Comparison of ENCODE assay signal across 19 cellular contexts in genomic region chr5:147547730-147548129, GRCh38. TPM values are rescaled to one million over a fixed set of nuclear protein-coding genes. Genes with fewer than 3 reads are reported as not detected.
DNase-seq lines count a peak whose midpoint lies in the region; FAIRE-seq and TF ChIP-seq lines count a peak whose summit lies in the region.
"Had no signal": no experiment of that assay in that cellular context is flagged by ENCODE, and none has a peak within 500 bp of the region (broad histone marks: within the 10 kb centered on the region; RNA-seq: fewer than 3 reads in every experiment).

No MANE protein-coding gene starts in this region.

- H3K4me1 ChIP-seq in left ventricle myocardium inferior = peaks cover 17% of the 10 kb centered on the region
- H3K4me1 ChIP-seq in rectal smooth muscle tissue (ENCODE audit: control insufficient read depth, insufficient read depth, low read length) = peaks cover 3% of the 10 kb centered on the region
- H3K4me1 ChIP-seq: right lobe of liver had no signal

- peaks cover 6% of the 10 kb centered on the region for H3K4me1 Mint-ChIP-seq in chondrocyte (ENCODE audit: low read depth)
- H3K4me1 Mint-ChIP-seq: activated B cell treated with CpG ODN at 0.5 μM for 24 hours; activated naive CD8-positive, alpha-beta T cell treated with anti-CD3 and anti-CD28 coated beads, Interleukin-2, amount 10 ng/mL, durations not matched to agents 7 days and 5 days; immature natural killer cell had no signal

- peaks cover 6% of the 10 kb centered on the region for H3K9me3 ChIP-seq in left ventricle myocardium inferior (replicated peaks)
- H3K9me3 ChIP-seq: right lobe of liver had no signal

- H3K4me3 Mint-ChIP-seq in chondrocyte (ENCODE audit: unreplicated experiment) = no peak overlapping the region
- H3K4me3 Mint-ChIP-seq: activated B cell treated with CpG ODN at 0.5 μM for 24 hours; activated CD8-positive, alpha-beta T cell treated with anti-CD3 and anti-CD28 coated beads, Interleukin-2, amount 10 ng/mL, durations not matched to agents 7 days and 5 days; activated naive CD8-positive, alpha-beta T cell treated with anti-CD3 and anti-CD28 coated beads, Interleukin-2, amount 10 ng/mL, durations not matched to agents 7 days and 5 days; immature natural killer cell; mesothelial cell of epicardium had no signal

- FAIRE-seq in H54 (lab: Jason Lieb, UNC) = peak; percentile 82
- FAIRE-seq: HTR-8/SVneo had no signal

- no peaks in the 10 kb centered on the region for H3K27me3 ChIP-seq in left ventricle myocardium inferior (ENCODE audit: low read depth)
- H3K27me3 ChIP-seq in rectal smooth muscle tissue (ENCODE audit: control insufficient read depth, insufficient read depth, low read length) = no peaks in the 10 kb centered on the region
- H3K27me3 ChIP-seq: right lobe of liver had no signal

- H3K4me3 ChIP-seq in left ventricle myocardium inferior = no peak overlapping the region
- no peak overlapping the region for H3K4me3 ChIP-seq in rectal smooth muscle tissue (ENCODE audit: low read length)
- H3K4me3 ChIP-seq: right lobe of liver had no signal

- H3K27ac ChIP-seq in left ventricle myocardium inferior (replicated peaks) (peak overlapping the region; percentile 46), rectal smooth muscle tissue (ENCODE audit: low read depth, low read length) (peak overlapping the region; percentile 14)
- H3K27ac ChIP-seq: right lobe of liver had no signal

- intact Hi-C loops in left ventricle myocardium inferior (cut with micrococcal nuclease) = no loop called here

- no peak overlapping the region for H3K9ac ChIP-seq in rectal smooth muscle tissue (ENCODE audit: low read length)

- peak overlapping the region; percentile 45 for H3K27ac Mint-ChIP-seq in chondrocyte (ENCODE audit: unreplicated experiment)
- H3K27ac Mint-ChIP-seq: activated B cell treated with CpG ODN at 0.5 μM for 24 hours; activated CD8-positive, alpha-beta T cell treated with anti-CD3 and anti-CD28 coated beads, Interleukin-2, amount 10 ng/mL, durations not matched to agents 7 days and 5 days; activated naive CD8-positive, alpha-beta T cell treated with anti-CD3 and anti-CD28 coated beads, Interleukin-2, amount 10 ng/mL, durations not matched to agents 7 days and 5 days; immature natural killer cell; mesothelial cell of epicardium had no signal

- no peak for TF ChIP-seq POLR2A in H54 (IDR thresholded peaks at IDR 0.05; ENCODE audit: low read depth, low read length)

- no peaks in the 10 kb centered on the region for H3K27me3 Mint-ChIP-seq in chondrocyte (ENCODE audit: low read depth)
- H3K27me3 Mint-ChIP-seq: activated naive CD8-positive, alpha-beta T cell treated with anti-CD3 and anti-CD28 coated beads, Interleukin-2, amount 10 ng/mL, durations not matched to agents 7 days and 5 days had no signal

- no peak for DNase-seq in H54 (ENCODE audit: insufficient read length, low spot score)
- DNase-seq in chondrocyte (ENCODE audit: low spot score) = no peak
- DNase-seq in left ventricle myocardium inferior = no peak
- no peak for DNase-seq in NCI-H1092 (lab: John Stamatoyannopoulos, UW)
- no peak for DNase-seq in activated naive CD4-positive, alpha-beta T cell treated with anti-CD3 and anti-CD28 coated beads, Interleukin-2, amount 50 U/mL, for 16 hours
- DNase-seq in effector CD4-positive, alpha-beta T cell = no peak
- DNase-seq in HUDEP-2 (lab: John Stamatoyannopoulos, UW; ENCODE audit: unreplicated experiment in 76 of 76) = no peak
- DNase-seq: activated B cell treated with CpG ODN at 0.5 μM for 24 hours; activated CD8-positive, alpha-beta T cell treated with anti-CD3 and anti-CD28 coated beads, Interleukin-2, amount 10 ng/mL, durations not matched to agents 7 days and 5 days; activated naive CD8-positive, alpha-beta T cell treated with anti-CD3 and anti-CD28 coated beads, Interleukin-2, amount 10 ng/mL, durations not matched to agents 7 days and 5 days; activated T-cell treated with anti-CD3 and anti-CD28 coated beads, Interleukin-2, amount 50 U/mL, for 48 hours; immature natural killer cell; NCI-H1694; right lobe of liver; substantia nigra; T-helper 2 cell had no signal

- peaks cover 6% of the 10 kb centered on the region for H3K9me3 Mint-ChIP-seq in chondrocyte (ENCODE audit: low read depth)

- H3K36me3 Mint-ChIP-seq in chondrocyte (ENCODE audit: low read depth) = peaks cover 1% of the 10 kb centered on the region
- H3K36me3 Mint-ChIP-seq: activated naive CD8-positive, alpha-beta T cell treated with anti-CD3 and anti-CD28 coated beads, Interleukin-2, amount 10 ng/mL, durations not matched to agents 7 days and 5 days; immature natural killer cell had no signal

- TF ChIP-seq CTCF in chondrocyte (IDR thresholded peaks at IDR 0.05) = no peak
- TF ChIP-seq CTCF in left ventricle myocardium inferior (IDR thresholded peaks at IDR 0.05; ENCODE audit: borderline replicate concordance) = no peak

- no peaks in the 10 kb centered on the region for H3K36me3 ChIP-seq in left ventricle myocardium inferior
- no peaks in the 10 kb centered on the region for H3K36me3 ChIP-seq in rectal smooth muscle tissue (ENCODE audit: control insufficient read depth, insufficient read depth, low read length)
- H3K36me3 ChIP-seq: right lobe of liver had no signal

RNA-seq across cellular contexts. Expression of gene DPYSL3, which starts 37.9 kb away (rescaled TPM):
- total RNA-seq in chondrocyte (60.2 to 63.1 TPM (median 60.4 TPM) in 3 replicates), left ventricle myocardium inferior (20.7 TPM)
- total RNA-seq: activated B cell treated with CpG ODN at 0.5 μM for 24 hours; activated naive CD8-positive, alpha-beta T cell treated with anti-CD3 and anti-CD28 coated beads, Interleukin-2, amount 10 ng/mL, durations not matched to agents 7 days and 5 days had no signal
